ENCODE assay signal across 9 cellular contexts in genomic region chr17:76733618-76733957, GRCh38. TPM values are rescaled to one million over a fixed set of nuclear protein-coding genes. Genes with fewer than 3 reads are reported as not detected.
DNase-seq lines count a peak whose midpoint lies in the region; ATAC-seq, FAIRE-seq and TF ChIP-seq lines count a peak whose summit lies in the region.
"Had no signal": no experiment of that assay in that cellular context is flagged by ENCODE, and none has a peak within 500 bp of the region (broad histone marks: within the 10 kb centered on the region; RNA-seq: fewer than 3 reads in every experiment).

No MANE protein-coding gene starts in this region.

- WGBS in HepG2 (ENCODE audit: low lambda C conversion rate): 96% methylated on average over 1 of the region's 1 CpG
- 77% methylated on average over 1 of the region's 1 CpG for WGBS in right lobe of liver (ENCODE audit: insufficient coverage, low coverage, low lambda C conversion rate, missing lambda C conversion rate)

- FAIRE-seq in HepG2 (lab: Jason Lieb, UNC) (no peak), keratinocyte (lab: Jason Lieb, UNC) (no peak)

- POLR2A ChIA-PET in HepG2 (lab: Yijun Ruan, JAX): interaction anchor here (1.8 kb wide), 1 partner anchor 15 kb away, joined by 8 read pairs; no protein-coding TSS in a partner anchor
- POLR2A ChIA-PET in activated CD4-positive, alpha-beta memory T cell treated with anti-CD3 and anti-CD28 coated beads for 36 hours (lab: Charles Lee): interaction anchor here (1.6 kb wide), 1 partner anchor 176 kb away, joined by 4 read pairs; no protein-coding TSS in a partner anchor

- H3K27ac ChIP-seq in HepG2 (ENCODE audit: extremely low read length, insufficient read depth, low read length): peak overlapping the region; percentile 96
- H3K27ac ChIP-seq in right lobe of liver: no peak overlapping the region
- H3K27ac ChIP-seq in keratinocyte (ENCODE audit: control insufficient read depth, insufficient read depth, low read length): no peak overlapping the region

- no peak overlapping the region for H2AFZ ChIP-seq in HepG2 (ENCODE audit: low read length)
- no peak overlapping the region for H2AFZ ChIP-seq in keratinocyte (ENCODE audit: control insufficient read depth, low read length)

- H3K4me1 Mint-ChIP-seq in activated CD4-positive, alpha-beta memory T cell treated with anti-CD3 and anti-CD28 coated beads for 36 hours (ENCODE audit: low read depth): peaks cover 48% of the 10 kb centered on the region

- BruUV-seq in HepG2 (replicated peaks; lab: Mats Ljungman, UMichigan): no TSS peak

- TF ChIP-seq CTCF in HepG2 (CRISPR knock-in tag; IDR thresholded peaks at IDR 0.05): no peak
- no peak for TF ChIP-seq CTCF in right lobe of liver (IDR thresholded peaks at IDR 0.05)
- TF ChIP-seq CTCF in keratinocyte (optimal IDR thresholded peaks at IDR 0.05 in 1 of 3, IDR thresholded peaks at IDR 0.05 in 1 of 3, conservative IDR thresholded peaks at IDR 0.05 in 1 of 3; ENCODE audit: extremely low read depth in 1 of 3, insufficient read depth in 2 of 3, low read length in 3 of 3): no peak

- H4K20me1 ChIP-seq in HepG2 (ENCODE audit: insufficient read depth, low read length): peaks cover 35% of the 10 kb centered on the region
- peaks cover 28% of the 10 kb centered on the region for H4K20me1 ChIP-seq in keratinocyte (ENCODE audit: control insufficient read depth, extremely low read depth, insufficient read depth, low read length)

- H3K36me3 ChIP-seq in HepG2 (replicated peaks in 1 of 2; ENCODE audit: control insufficient read depth in 1 of 2, insufficient read depth in 2 of 2, low read length in 2 of 2) (peaks cover 12 to 35% of the 10 kb centered on the region in 2 experiments), right lobe of liver (peaks cover 0 to 48% (median 20%) of the 10 kb centered on the region in 4 donors), keratinocyte (ENCODE audit: control insufficient read depth in 2 of 2, extremely low read depth in 1 of 2, insufficient read depth in 2 of 2, low read length in 2 of 2) (peaks cover 14 to 40% of the 10 kb centered on the region in 2 experiments)

- H3K9me3 ChIP-seq in HepG2 (ENCODE audit: low read length) (no peaks in the 10 kb centered on the region), right lobe of liver (no peaks in the 10 kb centered on the region), keratinocyte (ENCODE audit: control insufficient read depth, low read depth, low read length) (no peaks in the 10 kb centered on the region)

- peaks cover 59% of the 10 kb centered on the region for H3K36me3 Mint-ChIP-seq in activated CD4-positive, alpha-beta memory T cell treated with anti-CD3 and anti-CD28 coated beads for 36 hours

- H3K9ac ChIP-seq in HepG2 (ENCODE audit: insufficient read depth, low read depth, low read length): no peak overlapping the region
- H3K9ac ChIP-seq in keratinocyte (ENCODE audit: control insufficient read depth, extremely low read depth, insufficient read depth, low read length): no peak overlapping the region

- H3K4me2 ChIP-seq in HepG2 (ENCODE audit: low read depth, low read length): peak overlapping the region; percentile 88
- peak overlapping the region; percentile 96 for H3K4me2 ChIP-seq in keratinocyte (ENCODE audit: control insufficient read depth, extremely low read depth, insufficient read depth, low read depth, low read length)

- H3K27me3 Mint-ChIP-seq in activated CD4-positive, alpha-beta memory T cell treated with anti-CD3 and anti-CD28 coated beads for 36 hours: no peaks in the 10 kb centered on the region

- DNase-seq in HepG2 (ENCODE audit: low spot score) (no peak), right lobe of liver (no peak), keratinocyte (ENCODE audit: low read depth, low spot score) (no peak), left colon (no peak), hypothalamus (lab: John Stamatoyannopoulos, UW) (no peak)
- no peak for DNase-seq in activated CD4-positive, alpha-beta memory T cell treated with anti-CD3 and anti-CD28 coated beads for 36 hours
- DNase-seq: NCI-H1694 had no signal

- H3K27me3 ChIP-seq in HepG2 (ENCODE audit: control insufficient read depth in 1 of 2, insufficient read depth in 2 of 2, low read length in 2 of 2): peaks cover 0 to 3% of the 10 kb centered on the region in 2 experiments; a peak in 1 of 5 replicates
- no peaks in the 10 kb centered on the region for H3K27me3 ChIP-seq in right lobe of liver
- no peaks in the 10 kb centered on the region for H3K27me3 ChIP-seq in keratinocyte (ENCODE audit: control insufficient read depth, extremely low read depth, insufficient read depth, low read length)

- TF ChIP-seq EP300 in HepG2 (IDR thresholded peaks at IDR 0.05; ENCODE audit: low read depth in 2 of 2, low read length in 2 of 2) (no peak), HepG2 (CRISPR knock-in tag; IDR thresholded peaks at IDR 0.05; ENCODE audit: borderline replicate concordance) (no peak)

- peak overlapping the region; percentile 85 for H3K4me3 Mint-ChIP-seq in activated CD4-positive, alpha-beta memory T cell treated with anti-CD3 and anti-CD28 coated beads for 36 hours

- dilution Hi-C loops in keratinocyte (cut with MboI; ENCODE audit: extremely low pct_ligation_motif_present, low sequenced_read_pairs): no loop called here

- TF ChIP-seq POLR2A in HepG2 (IDR thresholded peaks at IDR 0.05; ENCODE audit: insufficient read depth in 1 of 2, low read depth in 2 of 2, low read length in 2 of 2) (peak in 1 of 2 experiments; percentile 62; a peak in 2 of 4 replicates), right lobe of liver (IDR thresholded peaks at IDR 0.05) (no peak)

- H3K79me2 ChIP-seq in HepG2 (ENCODE audit: insufficient read depth, low read length) (peaks cover 61% of the 10 kb centered on the region), keratinocyte (ENCODE audit: control insufficient read depth, insufficient read depth, low read length) (peaks cover 66% of the 10 kb centered on the region)

- peak overlapping the region in 2 of 3 experiments; percentile 93 to 100; a peak in 2 of 6 replicates for H3K4me3 ChIP-seq in HepG2 (replicated peaks in 1 of 3; ENCODE audit: insufficient read depth in 1 of 3, low read depth in 2 of 3, low read length in 3 of 3)
- no peak overlapping the region for H3K4me3 ChIP-seq in right lobe of liver
- H3K4me3 ChIP-seq in keratinocyte (ENCODE audit: control insufficient read depth in 2 of 3, extremely low read depth in 1 of 3, insufficient read depth in 2 of 3, low read depth in 1 of 3, low read length in 3 of 3): peak overlapping the region in 2 of 3 experiments; percentile 98 to 100

- intact Hi-C loops in HepG2 (cut with micrococcal nuclease; ENCODE audit: unreplicated experiment): no loop called here
- intact Hi-C loops in right lobe of liver (cut with DNase I): no loop called here
- intact Hi-C loops in activated CD4-positive, alpha-beta memory T cell treated with anti-CD3 and anti-CD28 coated beads for 36 hours (cut with micrococcal nuclease): no loop called here
- intact Hi-C loops in left colon (cut with DNase I, micrococcal nuclease): no loop called here

- no peaks in the 10 kb centered on the region for H3K9me1 ChIP-seq in keratinocyte (ENCODE audit: control insufficient read depth, extremely low read depth, insufficient read depth, low read length)

- no peaks in the 10 kb centered on the region for H3K9me3 Mint-ChIP-seq in activated CD4-positive, alpha-beta memory T cell treated with anti-CD3 and anti-CD28 coated beads for 36 hours

- in situ Hi-C loops in HepG2 (cut with HindIII; ENCODE audit: extremely low pct_ligation_motif_present, low pct_unique_long_range_greater_than_20kb): no loop called here

- no peak for TF ChIP-seq RAD21 in HepG2 (CRISPR knock-in tag; IDR thresholded peaks at IDR 0.05)

- no peak for ATAC-seq in HepG2
- no peak for ATAC-seq in right lobe of liver
- no peak for ATAC-seq in left colon
- no peak for ATAC-seq in GM18909 (IDR thresholded peaks at IDR 0.05; ENCODE audit: poor library complexity, unreplicated experiment)
- ATAC-seq in GM18498 (IDR thresholded peaks at IDR 0.05; ENCODE audit: unreplicated experiment): no peak

- H3K27ac Mint-ChIP-seq in activated CD4-positive, alpha-beta memory T cell treated with anti-CD3 and anti-CD28 coated beads for 36 hours: peak overlapping the region; percentile 92

- peaks cover 47% of the 10 kb centered on the region for H3K4me1 ChIP-seq in HepG2 (ENCODE audit: insufficient read depth, low read length)
- H3K4me1 ChIP-seq in right lobe of liver: peaks cover 0 to 44% (median 13%) of the 10 kb centered on the region in 4 donors
- peaks cover 23% of the 10 kb centered on the region for H3K4me1 ChIP-seq in keratinocyte (ENCODE audit: control insufficient read depth, extremely low read depth, insufficient read depth, low read length)

- CTCF ChIA-PET in HepG2 (lab: Yijun Ruan, JAX; ENCODE audit: low intra/inter-chr PET ratio, low total read pairs): no interaction called here
- CTCF ChIA-PET in activated CD4-positive, alpha-beta memory T cell treated with anti-CD3 and anti-CD28 coated beads for 36 hours (lab: Charles Lee): interaction anchor here (1.2 kb wide), 1 partner anchor 20 kb away, joined by 3 read pairs; no protein-coding TSS in a partner anchor

RNA-seq across cellular contexts. Expression of gene SRSF2, which starts 3.5 kb away (rescaled TPM):
- total RNA-seq in HepG2 (2016; rRNA removed; fragmentation: Illumina TruSeq; extraction: Trizol) (249 and 319 TPM in 2 replicates), right lobe of liver (100 to 1,000 TPM in 1 of 6 experiments, 10 to 100 TPM in 5; 62.4 to 106 (median 86.0) TPM), left colon (100 to 1,000 TPM; 138 to 156 TPM)
- 103 and 114 TPM in 2 replicates for total RNA-seq in HepG2 (2016; cell fraction: cytosol; rRNA removed; fragmentation: Illumina TruSeq; extraction: Trizol; ENCODE audit: low read depth)
- total RNA-seq in HepG2 (2016; cell fraction: insoluble cytoplasmic fraction; rRNA removed; fragmentation: Illumina TruSeq; extraction: Trizol): 260 and 312 TPM in 2 replicates
- 135 and 140 TPM in 2 replicates for total RNA-seq in HepG2 (2016; cell fraction: membrane; rRNA removed; fragmentation: Illumina TruSeq; extraction: Trizol)
- total RNA-seq in HepG2 (2016; cell fraction: nucleus; rRNA removed; fragmentation: Illumina TruSeq; extraction: Trizol): 349 and 418 TPM in 2 replicates
- polyA plus RNA-seq in HepG2 (2011; rRNA removed) (306 and 308 TPM in 2 replicates), keratinocyte (161 to 249 TPM (median 197 TPM) in 3 replicates)
- 103 and 169 TPM in 2 replicates for polyA plus RNA-seq in HepG2 (2011; cell fraction: cytosol; rRNA removed)
- 1,720 and 2,373 TPM in 2 replicates for polyA plus RNA-seq in HepG2 (2011; cell fraction: nucleus; rRNA removed)
- 214 and 282 TPM in 2 replicates for polyA plus RNA-seq in HepG2 (2012)
- 77.5 and 85.0 TPM in 2 replicates for polyA plus RNA-seq in HepG2 (2016; cell fraction: cytosol; fragmentation: Illumina TruSeq; extraction: Trizol; ENCODE audit: low read depth)
- 376 and 395 TPM in 2 replicates for polyA plus RNA-seq in HepG2 (2016; cell fraction: insoluble cytoplasmic fraction; fragmentation: Illumina TruSeq; extraction: Trizol; ENCODE audit: low read depth)
- polyA plus RNA-seq in HepG2 (2016; cell fraction: membrane; fragmentation: Illumina TruSeq; extraction: Trizol; ENCODE audit: low read depth): 116 and 123 TPM in 2 replicates
- 776 and 819 TPM in 2 replicates for polyA plus RNA-seq in HepG2 (2016; cell fraction: nucleus; fragmentation: Illumina TruSeq; extraction: Trizol; ENCODE audit: insufficient read depth, low read depth)
- 243 and 377 TPM in 2 replicates for polyA minus RNA-seq in HepG2 (2011; rRNA and poly(A)+ RNA removed; ENCODE audit: low replicate concordance)
- polyA minus RNA-seq in HepG2 (2011; cell fraction: cytosol; rRNA and poly(A)+ RNA removed): 59.7 and 82.4 TPM in 2 replicates
- 526 and 551 TPM in 2 replicates for polyA minus RNA-seq in HepG2 (2011; cell fraction: nucleus; rRNA and poly(A)+ RNA removed)
- total RNA-seq in activated CD4-positive, alpha-beta memory T cell treated with anti-CD3 and anti-CD28 coated beads for 36 hours: 100 to 1,000 TPM; 299 TPM
- 84.2 TPM for polyA plus RNA-seq in keratinocyte (2011; ENCODE audit: low read depth)
- 112 and 144 TPM in 2 replicates for polyA plus RNA-seq in keratinocyte (2011; cell fraction: cytosol; rRNA removed)
- 291 and 392 TPM in 2 replicates for polyA plus RNA-seq in keratinocyte (2011; cell fraction: nucleus; rRNA removed)
- polyA plus RNA-seq in keratinocyte (2012; ENCODE audit: low replicate concordance): 141 and 174 TPM in 2 replicates
- polyA minus RNA-seq in keratinocyte: 54.3 to 75.8 TPM (median 70.4 TPM) in 3 replicates
- polyA minus RNA-seq in keratinocyte (2011; cell fraction: cytosol; rRNA and poly(A)+ RNA removed): 215 TPM
- polyA minus RNA-seq in keratinocyte (2011; cell fraction: nucleus; rRNA and poly(A)+ RNA removed): 166 and 224 TPM in 2 replicates

RNA-seq across cellular contexts. Expression of gene MFSD11, which starts 4.3 kb away (rescaled TPM):
- 19.4 and 36.3 TPM in 2 replicates for total RNA-seq in HepG2 (2016; rRNA removed; fragmentation: Illumina TruSeq; extraction: Trizol)
- 19.7 and 21.0 TPM in 2 replicates for total RNA-seq in HepG2 (2016; cell fraction: cytosol; rRNA removed; fragmentation: Illumina TruSeq; extraction: Trizol; ENCODE audit: low read depth)
- 17.3 and 35.0 TPM in 2 replicates for total RNA-seq in HepG2 (2016; cell fraction: insoluble cytoplasmic fraction; rRNA removed; fragmentation: Illumina TruSeq; extraction: Trizol)
- 17.5 and 20.2 TPM in 2 replicates for total RNA-seq in HepG2 (2016; cell fraction: membrane; rRNA removed; fragmentation: Illumina TruSeq; extraction: Trizol)
- 39.1 and 44.6 TPM in 2 replicates for total RNA-seq in HepG2 (2016; cell fraction: nucleus; rRNA removed; fragmentation: Illumina TruSeq; extraction: Trizol)
- 25.2 and 26.1 TPM in 2 replicates for polyA plus RNA-seq in HepG2 (2011; rRNA removed)
- 11.6 and 16.0 TPM in 2 replicates for polyA plus RNA-seq in HepG2 (2011; cell fraction: cytosol; rRNA removed)
- polyA plus RNA-seq in HepG2 (2011; cell fraction: nucleus; rRNA removed): 59.2 and 64.8 TPM in 2 replicates
- 20.4 and 24.1 TPM in 2 replicates for polyA plus RNA-seq in HepG2 (2012)
- 5.8 and 6.2 TPM in 2 replicates for polyA plus RNA-seq in HepG2 (2016; cell fraction: cytosol; fragmentation: Illumina TruSeq; extraction: Trizol; ENCODE audit: low read depth)
- 13.0 and 15.6 TPM in 2 replicates for polyA plus RNA-seq in HepG2 (2016; cell fraction: insoluble cytoplasmic fraction; fragmentation: Illumina TruSeq; extraction: Trizol; ENCODE audit: low read depth)
- 9.2 and 11.8 TPM in 2 replicates for polyA plus RNA-seq in HepG2 (2016; cell fraction: membrane; fragmentation: Illumina TruSeq; extraction: Trizol; ENCODE audit: low read depth)
- 60.1 and 68.2 TPM in 2 replicates for polyA plus RNA-seq in HepG2 (2016; cell fraction: nucleus; fragmentation: Illumina TruSeq; extraction: Trizol; ENCODE audit: insufficient read depth, low read depth)
- 33.4 and 39.8 TPM in 2 replicates for polyA minus RNA-seq in HepG2 (2011; rRNA and poly(A)+ RNA removed; ENCODE audit: low replicate concordance)
- polyA minus RNA-seq in HepG2 (2011; cell fraction: cytosol; rRNA and poly(A)+ RNA removed): 12.8 and 16.1 TPM in 2 replicates
- 36.3 and 51.1 TPM in 2 replicates for polyA minus RNA-seq in HepG2 (2011; cell fraction: nucleus; rRNA and poly(A)+ RNA removed)
- 10 to 100 TPM in 5 of 6 experiments, 1 to 10 TPM in 1; 8.5 to 16.3 (median 15.3) TPM for total RNA-seq in right lobe of liver
- total RNA-seq in activated CD4-positive, alpha-beta memory T cell treated with anti-CD3 and anti-CD28 coated beads for 36 hours: 10 to 100 TPM; 17.5 to 18.3 TPM
- polyA plus RNA-seq in keratinocyte: 14.6 to 17.6 TPM (median 15.2 TPM) in 3 replicates
- polyA plus RNA-seq in keratinocyte (2011; ENCODE audit: low read depth): 11.9 TPM
- polyA plus RNA-seq in keratinocyte (2011; cell fraction: cytosol; rRNA removed): 7.7 and 12.8 TPM in 2 replicates
- polyA plus RNA-seq in keratinocyte (2011; cell fraction: nucleus; rRNA removed): 24.4 and 27.0 TPM in 2 replicates
- 10.3 and 16.5 TPM in 2 replicates for polyA plus RNA-seq in keratinocyte (2012; ENCODE audit: low replicate concordance)
- 14.2 to 26.0 TPM (median 14.8 TPM) in 3 replicates for polyA minus RNA-seq in keratinocyte
- polyA minus RNA-seq in keratinocyte (2011; cell fraction: cytosol; rRNA and poly(A)+ RNA removed): 4.8 TPM
- polyA minus RNA-seq in keratinocyte (2011; cell fraction: nucleus; rRNA and poly(A)+ RNA removed): 27.2 and 29.7 TPM in 2 replicates
- total RNA-seq in left colon: 10 to 100 TPM; 39.1 to 43.0 TPM

RNA-seq across cellular contexts. Expression of gene METTL23, which starts 6.9 kb away (rescaled TPM):
- total RNA-seq in HepG2 (2016; rRNA removed; fragmentation: Illumina TruSeq; extraction: Trizol) (39.7 and 39.9 TPM in 2 replicates), right lobe of liver (10 to 100 TPM; 16.0 to 25.0 (median 18.7) TPM), left colon (10 to 100 TPM; 23.4 to 25.0 TPM)
- total RNA-seq in HepG2 (2016; cell fraction: cytosol; rRNA removed; fragmentation: Illumina TruSeq; extraction: Trizol; ENCODE audit: low read depth): 13.8 and 15.1 TPM in 2 replicates
- 40.1 and 40.8 TPM in 2 replicates for total RNA-seq in HepG2 (2016; cell fraction: insoluble cytoplasmic fraction; rRNA removed; fragmentation: Illumina TruSeq; extraction: Trizol)
- 23.4 and 26.9 TPM in 2 replicates for total RNA-seq in HepG2 (2016; cell fraction: membrane; rRNA removed; fragmentation: Illumina TruSeq; extraction: Trizol)
- total RNA-seq in HepG2 (2016; cell fraction: nucleus; rRNA removed; fragmentation: Illumina TruSeq; extraction: Trizol): 28.8 and 32.4 TPM in 2 replicates
- polyA plus RNA-seq in HepG2 (2011; rRNA removed) (85.4 and 104 TPM in 2 replicates), keratinocyte (32.3 to 48.3 TPM (median 37.6 TPM) in 3 replicates)
- 54.2 and 65.9 TPM in 2 replicates for polyA plus RNA-seq in HepG2 (2011; cell fraction: cytosol; rRNA removed)
- 68.9 and 70.3 TPM in 2 replicates for polyA plus RNA-seq in HepG2 (2011; cell fraction: nucleus; rRNA removed)
- polyA plus RNA-seq in HepG2 (2012): 49.3 and 49.6 TPM in 2 replicates
- 16.6 and 18.6 TPM in 2 replicates for polyA plus RNA-seq in HepG2 (2016; cell fraction: cytosol; fragmentation: Illumina TruSeq; extraction: Trizol; ENCODE audit: low read depth)
- 45.5 and 51.2 TPM in 2 replicates for polyA plus RNA-seq in HepG2 (2016; cell fraction: insoluble cytoplasmic fraction; fragmentation: Illumina TruSeq; extraction: Trizol; ENCODE audit: low read depth)
- polyA plus RNA-seq in HepG2 (2016; cell fraction: membrane; fragmentation: Illumina TruSeq; extraction: Trizol; ENCODE audit: low read depth): 22.2 and 23.6 TPM in 2 replicates
- polyA plus RNA-seq in HepG2 (2016; cell fraction: nucleus; fragmentation: Illumina TruSeq; extraction: Trizol; ENCODE audit: insufficient read depth, low read depth): 60.8 and 67.8 TPM in 2 replicates
- 23.4 and 37.2 TPM in 2 replicates for polyA minus RNA-seq in HepG2 (2011; rRNA and poly(A)+ RNA removed; ENCODE audit: low replicate concordance)
- 17.2 and 17.6 TPM in 2 replicates for polyA minus RNA-seq in HepG2 (2011; cell fraction: cytosol; rRNA and poly(A)+ RNA removed)
- 17.6 and 22.6 TPM in 2 replicates for polyA minus RNA-seq in HepG2 (2011; cell fraction: nucleus; rRNA and poly(A)+ RNA removed)
- total RNA-seq in activated CD4-positive, alpha-beta memory T cell treated with anti-CD3 and anti-CD28 coated beads for 36 hours: 10 to 100 TPM; 29.1 to 29.2 TPM
- polyA plus RNA-seq in keratinocyte (2011; ENCODE audit: low read depth): 25.5 TPM
- 29.6 and 46.7 TPM in 2 replicates for polyA plus RNA-seq in keratinocyte (2011; cell fraction: cytosol; rRNA removed)
- polyA plus RNA-seq in keratinocyte (2011; cell fraction: nucleus; rRNA removed): 33.2 and 35.7 TPM in 2 replicates
- 26.7 and 26.9 TPM in 2 replicates for polyA plus RNA-seq in keratinocyte (2012; ENCODE audit: low replicate concordance)
- 5.5 to 22.8 TPM (median 12.5 TPM) in 3 replicates for polyA minus RNA-seq in keratinocyte
- 13.2 TPM for polyA minus RNA-seq in keratinocyte (2011; cell fraction: cytosol; rRNA and poly(A)+ RNA removed)
- polyA minus RNA-seq in keratinocyte (2011; cell fraction: nucleus; rRNA and poly(A)+ RNA removed): 7.7 and 11.8 TPM in 2 replicates

RNA-seq across cellular contexts. Expression of gene JMJD6, which starts 7.2 kb away (rescaled TPM):
- total RNA-seq in HepG2 (2016; rRNA removed; fragmentation: Illumina TruSeq; extraction: Trizol) (41.0 and 49.1 TPM in 2 replicates), right lobe of liver (10 to 100 TPM in 5 of 6 experiments, 1 to 10 TPM in 1; 10.0 to 15.8 (median 11.1) TPM), left colon (10 to 100 TPM; 27.2 to 31.3 TPM)
- 9.7 and 10.0 TPM in 2 replicates for total RNA-seq in HepG2 (2016; cell fraction: cytosol; rRNA removed; fragmentation: Illumina TruSeq; extraction: Trizol; ENCODE audit: low read depth)
- 41.7 and 48.0 TPM in 2 replicates for total RNA-seq in HepG2 (2016; cell fraction: insoluble cytoplasmic fraction; rRNA removed; fragmentation: Illumina TruSeq; extraction: Trizol)
- 15.3 and 17.9 TPM in 2 replicates for total RNA-seq in HepG2 (2016; cell fraction: membrane; rRNA removed; fragmentation: Illumina TruSeq; extraction: Trizol)
- total RNA-seq in HepG2 (2016; cell fraction: nucleus; rRNA removed; fragmentation: Illumina TruSeq; extraction: Trizol): 24.8 and 26.0 TPM in 2 replicates
- polyA plus RNA-seq in HepG2 (2011; rRNA removed) (33.6 and 36.0 TPM in 2 replicates), keratinocyte (11.0 to 14.6 TPM (median 12.0 TPM) in 3 replicates)
- polyA plus RNA-seq in HepG2 (2011; cell fraction: cytosol; rRNA removed): 25.2 and 31.5 TPM in 2 replicates
- 43.8 and 48.7 TPM in 2 replicates for polyA plus RNA-seq in HepG2 (2011; cell fraction: nucleus; rRNA removed)
- 37.4 and 57.9 TPM in 2 replicates for polyA plus RNA-seq in HepG2 (2012)
- 7.4 and 7.7 TPM in 2 replicates for polyA plus RNA-seq in HepG2 (2016; cell fraction: cytosol; fragmentation: Illumina TruSeq; extraction: Trizol; ENCODE audit: low read depth)
- 47.9 and 48.6 TPM in 2 replicates for polyA plus RNA-seq in HepG2 (2016; cell fraction: insoluble cytoplasmic fraction; fragmentation: Illumina TruSeq; extraction: Trizol; ENCODE audit: low read depth)
- polyA plus RNA-seq in HepG2 (2016; cell fraction: membrane; fragmentation: Illumina TruSeq; extraction: Trizol; ENCODE audit: low read depth): 11.8 and 11.9 TPM in 2 replicates
- 37.6 and 45.3 TPM in 2 replicates for polyA plus RNA-seq in HepG2 (2016; cell fraction: nucleus; fragmentation: Illumina TruSeq; extraction: Trizol; ENCODE audit: insufficient read depth, low read depth)
- 14.9 and 21.3 TPM in 2 replicates for polyA minus RNA-seq in HepG2 (2011; rRNA and poly(A)+ RNA removed; ENCODE audit: low replicate concordance)
- 13.4 and 16.7 TPM in 2 replicates for polyA minus RNA-seq in HepG2 (2011; cell fraction: cytosol; rRNA and poly(A)+ RNA removed)
- 10.3 and 15.4 TPM in 2 replicates for polyA minus RNA-seq in HepG2 (2011; cell fraction: nucleus; rRNA and poly(A)+ RNA removed)
- 10 to 100 TPM; 53.4 to 56.6 TPM for total RNA-seq in activated CD4-positive, alpha-beta memory T cell treated with anti-CD3 and anti-CD28 coated beads for 36 hours
- 27.7 TPM for polyA plus RNA-seq in keratinocyte (2011; ENCODE audit: low read depth)
- polyA plus RNA-seq in keratinocyte (2011; cell fraction: cytosol; rRNA removed): 8.1 and 10.9 TPM in 2 replicates
- 19.0 and 23.1 TPM in 2 replicates for polyA plus RNA-seq in keratinocyte (2011; cell fraction: nucleus; rRNA removed)
- polyA plus RNA-seq in keratinocyte (2012; ENCODE audit: low replicate concordance): 28.4 and 34.2 TPM in 2 replicates
- 4.6 to 20.5 TPM (median 6.6 TPM) in 3 replicates for polyA minus RNA-seq in keratinocyte
- 10.4 TPM for polyA minus RNA-seq in keratinocyte (2011; cell fraction: cytosol; rRNA and poly(A)+ RNA removed)
- polyA minus RNA-seq in keratinocyte (2011; cell fraction: nucleus; rRNA and poly(A)+ RNA removed): 4.7 and 8.1 TPM in 2 replicates

RNA-seq across cellular contexts. Expression of gene MXRA7, which starts 22.8 kb away (rescaled TPM):
- total RNA-seq in HepG2 (2016; rRNA removed; fragmentation: Illumina TruSeq; extraction: Trizol): 28.0 and 44.8 TPM in 2 replicates
- 22.8 and 24.5 TPM in 2 replicates for total RNA-seq in HepG2 (2016; cell fraction: cytosol; rRNA removed; fragmentation: Illumina TruSeq; extraction: Trizol; ENCODE audit: low read depth)
- 30.0 and 44.9 TPM in 2 replicates for total RNA-seq in HepG2 (2016; cell fraction: insoluble cytoplasmic fraction; rRNA removed; fragmentation: Illumina TruSeq; extraction: Trizol)
- total RNA-seq in HepG2 (2016; cell fraction: membrane; rRNA removed; fragmentation: Illumina TruSeq; extraction: Trizol): 51.0 and 58.7 TPM in 2 replicates
- 30.0 and 37.9 TPM in 2 replicates for total RNA-seq in HepG2 (2016; cell fraction: nucleus; rRNA removed; fragmentation: Illumina TruSeq; extraction: Trizol)
- 112 and 139 TPM in 2 replicates for polyA plus RNA-seq in HepG2 (2011; rRNA removed)
- polyA plus RNA-seq in HepG2 (2011; cell fraction: cytosol; rRNA removed): 75.0 and 131 TPM in 2 replicates
- polyA plus RNA-seq in HepG2 (2011; cell fraction: nucleus; rRNA removed): 36.3 and 45.0 TPM in 2 replicates
- 131 and 138 TPM in 2 replicates for polyA plus RNA-seq in HepG2 (2012)
- 36.6 and 41.1 TPM in 2 replicates for polyA plus RNA-seq in HepG2 (2016; cell fraction: cytosol; fragmentation: Illumina TruSeq; extraction: Trizol; ENCODE audit: low read depth)
- 37.7 and 42.0 TPM in 2 replicates for polyA plus RNA-seq in HepG2 (2016; cell fraction: insoluble cytoplasmic fraction; fragmentation: Illumina TruSeq; extraction: Trizol; ENCODE audit: low read depth)
- polyA plus RNA-seq in HepG2 (2016; cell fraction: membrane; fragmentation: Illumina TruSeq; extraction: Trizol; ENCODE audit: low read depth): 56.2 and 59.4 TPM in 2 replicates
- polyA plus RNA-seq in HepG2 (2016; cell fraction: nucleus; fragmentation: Illumina TruSeq; extraction: Trizol; ENCODE audit: insufficient read depth, low read depth): 59.5 and 60.5 TPM in 2 replicates
- 21.9 and 76.0 TPM in 2 replicates for polyA minus RNA-seq in HepG2 (2011; rRNA and poly(A)+ RNA removed; ENCODE audit: low replicate concordance)
- polyA minus RNA-seq in HepG2 (2011; cell fraction: cytosol; rRNA and poly(A)+ RNA removed): 38.4 and 70.8 TPM in 2 replicates
- 18.8 and 29.5 TPM in 2 replicates for polyA minus RNA-seq in HepG2 (2011; cell fraction: nucleus; rRNA and poly(A)+ RNA removed)
- total RNA-seq in right lobe of liver: 10 to 100 TPM in 5 of 6 experiments, 1 to 10 TPM in 1; 7.7 to 25.4 (median 15.3) TPM
- total RNA-seq in activated CD4-positive, alpha-beta memory T cell treated with anti-CD3 and anti-CD28 coated beads for 36 hours: 1 to 10 TPM; 7.5 to 8.0 TPM
- 113 to 118 TPM (median 114 TPM) in 3 replicates for polyA plus RNA-seq in keratinocyte
- polyA plus RNA-seq in keratinocyte (2011; ENCODE audit: low read depth): 33.4 TPM
- 123 and 172 TPM in 2 replicates for polyA plus RNA-seq in keratinocyte (2011; cell fraction: cytosol; rRNA removed)
- 70.8 and 71.4 TPM in 2 replicates for polyA plus RNA-seq in keratinocyte (2011; cell fraction: nucleus; rRNA removed)
- 85.9 and 96.7 TPM in 2 replicates for polyA plus RNA-seq in keratinocyte (2012; ENCODE audit: low replicate concordance)
- polyA minus RNA-seq in keratinocyte: 64.9 to 161 TPM (median 87.3 TPM) in 3 replicates
- polyA minus RNA-seq in keratinocyte (2011; cell fraction: cytosol; rRNA and poly(A)+ RNA removed): 82.7 TPM
- 21.7 and 52.1 TPM in 2 replicates for polyA minus RNA-seq in keratinocyte (2011; cell fraction: nucleus; rRNA and poly(A)+ RNA removed)
- 10 to 100 TPM; 12.0 to 37.2 TPM for total RNA-seq in left colon

Comparison
In these comparisons a context has a peak if more than half of its experiments do, and no peak if none do; other contexts are left out.
1. H3K4me3 ChIP-seq: peak in HepG2 (2 of 3) and keratinocyte (2 of 3); none in right lobe of liver (0 of 3).